Comparison of ENCODE assay signal across 9 cellular contexts in genomic region chr4:118682928-118683327, GRCh38. TPM values are rescaled to one million over a fixed set of nuclear protein-coding genes. Genes with fewer than 3 reads are reported as not detected.
DNase-seq lines count a peak whose midpoint lies in the region; ATAC-seq and TF ChIP-seq lines count a peak whose summit lies in the region.
"Had no signal": no experiment of that assay in that cellular context is flagged by ENCODE, and none has a peak within 500 bp of the region (broad histone marks: within the 10 kb centered on the region; RNA-seq: fewer than 3 reads in every experiment).

No MANE protein-coding gene starts in this region.

- H3K4me3 ChIP-seq in AG04449 (ENCODE audit: low read depth, low read length), result no peak overlapping the region
- no peak overlapping the region for H3K4me3 ChIP-seq in ascending aorta

- H3K27me3 ChIP-seq in ascending aorta, result no peaks in the 10 kb centered on the region

- H3K4me1 ChIP-seq in ascending aorta, result peaks cover 0 to 10% of the 10 kb centered on the region in 2 donors

- TF ChIP-seq CTCF in AG04449 (IDR thresholded peaks at IDR 0.05; ENCODE audit: insufficient read depth, low read length, missing control alignments) (peak; percentile 53), ascending aorta (IDR thresholded peaks at IDR 0.05) (peak in 1 of 3 experiments; percentile 30)

- H3K27ac ChIP-seq in ascending aorta, result no peak overlapping the region

- DNase-seq in AG04449 (ENCODE audit: low read depth, low spot score), result no peak
- DNase-seq in H4 (ENCODE audit: low spot score), result peak; percentile 32
- peak; percentile 28 for DNase-seq in SK-N-DZ (ENCODE audit: low spot score)
- DNase-seq in globus pallidus (ENCODE audit: low spot score), result peak; percentile 7
- DNase-seq in ascending aorta (ENCODE audit: low spot score in 2 of 2), result no peak
- DNase-seq in NCI-H187 treated with DMSO at 0.1 percent for 48 hours (lab: John Stamatoyannopoulos, UW), result no peak
- DNase-seq in islet precursor cell, result no peak
- DNase-seq: activated B cell treated with CpG ODN at 0.5 μM for 24 hours had no signal

- POLR2A ChIA-PET in AG04449 (lab: Yijun Ruan, JAX), result no interaction called here

- intact Hi-C loops in ascending aorta (cut with DNase I), result no loop called here

- no peak for ATAC-seq in HG03442 (IDR thresholded peaks at IDR 0.05; ENCODE audit: unreplicated experiment)

- CTCF ChIA-PET in AG04449 (lab: Yijun Ruan, JAX), result interaction anchor here (0.7 to 1.7 kb wide), 7 partner anchors 8 to 330 kb away, joined by 3 to 5 read pairs (median 4); partner anchors contain the start of gene PRSS12

- H3K9me3 ChIP-seq in ascending aorta, result no peaks in the 10 kb centered on the region

- H3K36me3 ChIP-seq in ascending aorta, result peaks cover 1 to 2% of the 10 kb centered on the region in 2 donors

RNA-seq across cellular contexts. Expression of gene METTL14, which starts 2.3 kb away (rescaled TPM):
- 8.6 and 38.1 TPM in 2 replicates for total RNA-seq in H4 (2014; rRNA removed; shearing (Covaris generic))
- polyA plus RNA-seq in SK-N-DZ (2014; cell fraction: cytosol; rRNA removed), result 6.6 and 19.4 TPM in 2 replicates
- polyA plus RNA-seq in SK-N-DZ (2014; cell fraction: nucleus; rRNA removed), result 7.3 and 16.1 TPM in 2 replicates
- 2.4 TPM for total RNA-seq in ascending aorta

Comparison
In these comparisons a context has a peak if more than half of its experiments do, and no peak if none do; other contexts are left out.
1. DNase-seq: peak in H4 (single experiment), SK-N-DZ (single experiment) and globus pallidus (single experiment); none in AG04449 (single experiment), ascending aorta (0 of 2), NCI-H187 treated with DMSO at 0.1 percent for 48 hours (single experiment) and islet precursor cell (single experiment).